8 cellular contexts compared by ENCODE assay signal in genomic region chr7:151081170-151082101, GRCh38. TPM values are rescaled to one million over a fixed set of nuclear protein-coding genes. Genes with fewer than 3 reads are reported as not detected.
DNase-seq lines count a peak whose midpoint lies in the region; ATAC-seq and TF ChIP-seq lines count a peak whose summit lies in the region.

No MANE protein-coding gene starts in this region.

- H3K36me3 ChIP-seq in WERI-Rb-1, result peaks cover 31% of the 10 kb centered on the region

- CTCF ChIA-PET in activated naive CD4-positive, alpha-beta T cell treated with anti-CD3 and anti-CD28 coated beads, Interleukin-2, amount 10 ng/mL, durations not matched to agents 7 days and 5 days (lab: Charles Lee), result no interaction called here

- H3K27ac ChIP-seq in WERI-Rb-1, result peak overlapping the region; percentile 98

- no peaks in the 10 kb centered on the region for H3K27me3 ChIP-seq in WERI-Rb-1 (ENCODE audit: insufficient read depth, low read depth, severe bottlenecking)

- no peak for DNase-seq in activated naive CD4-positive, alpha-beta T cell treated with anti-CD3 and anti-CD28 coated beads, Interleukin-2, amount 10 ng/mL, durations not matched to agents 7 days and 5 days
- DNase-seq in activated naive CD4-positive, alpha-beta T cell (lab: John Stamatoyannopoulos, UW), result no peak
- DNase-seq in WERI-Rb-1 (no peak), Right ventricle myocardium superior (peak; percentile 63), retinal pigment epithelial cell (ENCODE audit: low read depth) (no peak)

- TF ChIP-seq CTCF in WERI-Rb-1 (IDR thresholded peaks at IDR 0.05; ENCODE audit: low read depth, low read length) (no peak), retinal pigment epithelial cell (conservative IDR thresholded peaks at IDR 0.05; ENCODE audit: low read depth, low read length) (no peak)

- peaks cover 14% of the 10 kb centered on the region for H3K36me3 Mint-ChIP-seq in activated naive CD4-positive, alpha-beta T cell treated with anti-CD3 and anti-CD28 coated beads, Interleukin-2, amount 10 ng/mL, durations not matched to agents 7 days and 5 days

- H3K9me3 ChIP-seq in WERI-Rb-1 (ENCODE audit: severe bottlenecking), result no peaks in the 10 kb centered on the region

- ATAC-seq in Right ventricle myocardium superior (ENCODE audit: poor library complexity) (peak; percentile 3), HG02970 (IDR thresholded peaks at IDR 0.05; ENCODE audit: low FRiP score, unreplicated experiment) (no peak), GM19395 (IDR thresholded peaks at IDR 0.05; ENCODE audit: unreplicated experiment) (no peak), HG02852 (IDR thresholded peaks at IDR 0.05; ENCODE audit: unreplicated experiment) (no peak)

- intact Hi-C loops in Right ventricle myocardium superior (cut with DNase I), result no loop called here

- peak overlapping the region; percentile 91 for H3K4me3 Mint-ChIP-seq in activated naive CD4-positive, alpha-beta T cell treated with anti-CD3 and anti-CD28 coated beads, Interleukin-2, amount 10 ng/mL, durations not matched to agents 7 days and 5 days

- no peak overlapping the region for H3K27ac Mint-ChIP-seq in activated naive CD4-positive, alpha-beta T cell treated with anti-CD3 and anti-CD28 coated beads, Interleukin-2, amount 10 ng/mL, durations not matched to agents 7 days and 5 days

- H3K27me3 Mint-ChIP-seq in activated naive CD4-positive, alpha-beta T cell treated with anti-CD3 and anti-CD28 coated beads, Interleukin-2, amount 10 ng/mL, durations not matched to agents 7 days and 5 days, result peaks cover 23% of the 10 kb centered on the region

- H3K4me3 ChIP-seq in WERI-Rb-1 (ENCODE audit: low read depth, low read length), result peak overlapping the region; percentile 80
- H3K4me3 ChIP-seq in retinal pigment epithelial cell (ENCODE audit: low read length), result peak overlapping the region; percentile 72

- H3K4me1 Mint-ChIP-seq in activated naive CD4-positive, alpha-beta T cell treated with anti-CD3 and anti-CD28 coated beads, Interleukin-2, amount 10 ng/mL, durations not matched to agents 7 days and 5 days, result peaks cover 56% of the 10 kb centered on the region

- no peaks in the 10 kb centered on the region for H3K9me3 Mint-ChIP-seq in activated naive CD4-positive, alpha-beta T cell treated with anti-CD3 and anti-CD28 coated beads, Interleukin-2, amount 10 ng/mL, durations not matched to agents 7 days and 5 days

RNA-seq across cellular contexts. Expression of gene FASTK, which starts 0.8 kb away (rescaled TPM):
- total RNA-seq in Right ventricle myocardium superior, result 81.1 TPM

RNA-seq across cellular contexts. Expression of gene TMUB1, which starts 1.9 kb away (rescaled TPM):
- 33.9 TPM for total RNA-seq in Right ventricle myocardium superior

RNA-seq across cellular contexts. Expression of gene AGAP3, which starts 4.8 kb away (rescaled TPM):
- 62.7 TPM for total RNA-seq in Right ventricle myocardium superior

RNA-seq across cellular contexts. Expression of gene SLC4A2, which starts 22.0 kb away (rescaled TPM):
- total RNA-seq in Right ventricle myocardium superior, result 49.7 TPM

RNA-seq across cellular contexts. Expression of gene CDK5, which starts 23.7 kb away (rescaled TPM):
- 6.3 TPM for total RNA-seq in Right ventricle myocardium superior
